In the genomic region with DNA sequence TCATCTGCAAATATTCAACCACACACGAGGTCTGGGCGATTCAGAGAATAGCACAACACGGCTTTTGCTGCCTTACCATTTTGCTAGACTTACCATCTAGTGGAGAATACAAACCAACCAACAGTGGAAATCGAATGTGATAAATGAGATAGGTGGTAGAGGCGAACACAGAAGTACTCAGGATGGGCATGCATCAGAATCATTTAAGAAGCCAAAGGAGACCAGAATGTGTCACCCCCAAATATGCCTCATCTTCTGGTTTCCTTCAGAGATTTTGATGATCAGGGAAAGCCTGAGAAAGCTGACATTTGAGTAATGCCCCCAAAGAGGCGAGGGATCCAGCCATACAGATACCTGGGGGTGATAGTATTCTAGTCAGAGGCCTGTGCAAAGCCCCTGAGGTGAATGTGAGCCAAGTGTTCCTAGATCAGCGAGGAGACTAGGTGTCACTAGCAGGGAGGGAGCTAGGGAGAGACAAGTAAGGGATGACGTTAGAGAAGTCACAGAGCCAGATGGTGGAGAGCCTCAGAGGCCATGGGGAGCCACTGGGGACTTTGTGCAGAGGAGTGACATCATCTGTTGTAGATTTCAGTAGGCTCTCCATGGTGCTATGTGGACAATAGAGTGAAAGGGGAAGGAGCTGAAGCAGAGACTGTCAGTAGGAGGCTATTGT, we compare ENCODE assay signal across 8 cellular contexts. TPM values are rescaled to one million over a fixed set of nuclear protein-coding genes. Genes with fewer than 3 reads are reported as not detected.
DNase-seq lines count a peak whose midpoint lies in the region; ATAC-seq and TF ChIP-seq lines count a peak whose summit lies in the region.

No MANE protein-coding gene starts in this region.

- no peaks in the 10 kb centered on the region for H3K9me3 ChIP-seq in mononuclear cell (ENCODE audit: low read depth, low read length)

- TF ChIP-seq CTCF in GM10248 (IDR thresholded peaks at IDR 0.05; ENCODE audit: control extremely low read depth, extremely low read depth, low read depth, missing control alignments), result no peak

- intact Hi-C loops in activated T-helper 1 cell treated with anti-CD3 and anti-CD28 coated beads, Interleukin-12 subunit alpha, Interleukin-12 subunit beta, Interleukin-2, Interleukin-4 antibody, amounts not matched to agents 30 ng/mL and 10 ng/mL and 1 ng/mL, durations not matched to agents 14 hours and 24 hours and 36 hours (cut with micrococcal nuclease), result loop anchor here (1.0 to 10.0 kb wide), 7 partner anchors 9 to 1190 kb away; partner anchors contain the start of genes EOLA2, IDS and VMA21

- H3K27me3 Mint-ChIP-seq in activated T-helper 1 cell treated with anti-CD3 and anti-CD28 coated beads, Interleukin-12 subunit alpha, Interleukin-12 subunit beta, Interleukin-2, Interleukin-4 antibody, amounts not matched to agents 30 ng/mL and 10 ng/mL and 1 ng/mL, durations not matched to agents 14 hours and 24 hours and 36 hours (ENCODE audit: insufficient read depth), result no peaks in the 10 kb centered on the region

- CTCF ChIA-PET in GM10248 (lab: Yijun Ruan, JAX), result interaction anchor here (1.0 to 2.8 kb wide), 5 partner anchors 8 to 23 kb away, joined by 3 to 13 read pairs (median 3); no protein-coding TSS in a partner anchor

- peaks cover 61% of the 10 kb centered on the region for H3K4me1 Mint-ChIP-seq in activated T-helper 1 cell treated with anti-CD3 and anti-CD28 coated beads, Interleukin-12 subunit alpha, Interleukin-12 subunit beta, Interleukin-2, Interleukin-4 antibody, amounts not matched to agents 30 ng/mL and 10 ng/mL and 1 ng/mL, durations not matched to agents 14 hours and 24 hours and 36 hours (ENCODE audit: low read depth)

- DNase-seq in GM10248 (ENCODE audit: extremely low spot score) (peak; percentile 52), NCI-H2227 (lab: John Stamatoyannopoulos, UW; ENCODE audit: unreplicated experiment) (no peak), LoVo (ENCODE audit: low spot score) (no peak), nucleus accumbens (lab: John Stamatoyannopoulos, UW) (no peak), DMS153 treated with DMSO at 0.1 percent for 48 hours (lab: John Stamatoyannopoulos, UW; ENCODE audit: unreplicated experiment) (no peak)
- DNase-seq in activated T-helper 1 cell treated with anti-CD3 and anti-CD28 coated beads, Interleukin-12 subunit alpha, Interleukin-12 subunit beta, Interleukin-2, Interleukin-4 antibody, amounts not matched to agents 30 ng/mL and 10 ng/mL and 1 ng/mL, durations not matched to agents 14 hours and 24 hours and 36 hours (ENCODE audit: low spot score), result no peak

- H3K4me3 Mint-ChIP-seq in activated T-helper 1 cell treated with anti-CD3 and anti-CD28 coated beads, Interleukin-12 subunit alpha, Interleukin-12 subunit beta, Interleukin-2, Interleukin-4 antibody, amounts not matched to agents 30 ng/mL and 10 ng/mL and 1 ng/mL, durations not matched to agents 14 hours and 24 hours and 36 hours, result peak overlapping the region; percentile 91

- peak overlapping the region; percentile 97 for H3K27ac Mint-ChIP-seq in activated T-helper 1 cell treated with anti-CD3 and anti-CD28 coated beads, Interleukin-12 subunit alpha, Interleukin-12 subunit beta, Interleukin-2, Interleukin-4 antibody, amounts not matched to agents 30 ng/mL and 10 ng/mL and 1 ng/mL, durations not matched to agents 14 hours and 24 hours and 36 hours

- no peaks in the 10 kb centered on the region for H3K9me3 Mint-ChIP-seq in activated T-helper 1 cell treated with anti-CD3 and anti-CD28 coated beads, Interleukin-12 subunit alpha, Interleukin-12 subunit beta, Interleukin-2, Interleukin-4 antibody, amounts not matched to agents 30 ng/mL and 10 ng/mL and 1 ng/mL, durations not matched to agents 14 hours and 24 hours and 36 hours

- peaks cover 9% of the 10 kb centered on the region for H3K36me3 Mint-ChIP-seq in activated T-helper 1 cell treated with anti-CD3 and anti-CD28 coated beads, Interleukin-12 subunit alpha, Interleukin-12 subunit beta, Interleukin-2, Interleukin-4 antibody, amounts not matched to agents 30 ng/mL and 10 ng/mL and 1 ng/mL, durations not matched to agents 14 hours and 24 hours and 36 hours (ENCODE audit: low read depth)

- H3K4me1 ChIP-seq in mononuclear cell (ENCODE audit: insufficient read depth, low read length), result peaks cover 63% of the 10 kb centered on the region

- ATAC-seq in HG03354 (IDR thresholded peaks at IDR 0.05; ENCODE audit: poor library complexity, severe bottlenecking, unreplicated experiment), result peak; percentile 18

- no peaks in the 10 kb centered on the region for H3K27me3 ChIP-seq in mononuclear cell (ENCODE audit: insufficient read depth, low read length)

- POLR2A ChIA-PET in GM10248 (lab: Yijun Ruan, JAX), result no interaction called here

- H3K4me3 ChIP-seq in mononuclear cell (ENCODE audit: low read length), result peak overlapping the region; percentile 44

RNA-seq across cellular contexts. Expression of gene MTMR1, which starts 1.7 kb away (rescaled TPM):
- 31.8 and 40.0 TPM in 2 replicates for total RNA-seq in activated T-helper 1 cell treated with anti-CD3 and anti-CD28 coated beads, Interleukin-12 subunit alpha, Interleukin-12 subunit beta, Interleukin-2, Interleukin-4 antibody, amounts not matched to agents 30 ng/mL and 10 ng/mL and 1 ng/mL, durations not matched to agents 14 hours and 24 hours and 36 hours
- 44.6 TPM for total RNA-seq in mononuclear cell
